In genomic region chr6:160141001-160141726, GRCh38 we compare ENCODE assay signal across 15 cellular contexts. TPM values are rescaled to one million over a fixed set of nuclear protein-coding genes. Genes with fewer than 3 reads are reported as not detected.
DNase-seq lines count a peak whose midpoint lies in the region; ATAC-seq, FAIRE-seq and TF ChIP-seq lines count a peak whose summit lies in the region.
"Had no signal": no experiment of that assay in that cellular context is flagged by ENCODE, and none has a peak within 500 bp of the region (broad histone marks: within the 10 kb centered on the region; RNA-seq: fewer than 3 reads in every experiment).

No MANE protein-coding gene starts in this region.

- H3K27me3 ChIP-seq in muscle layer of colon (ENCODE audit: control insufficient read depth in 1 of 2, insufficient read depth in 2 of 2, low read length in 2 of 2) (no peaks in the 10 kb centered on the region), lower lobe of right lung (ENCODE audit: low read depth) (no peaks in the 10 kb centered on the region)
- H3K27me3 ChIP-seq: BLaER1 treated with 17β-estradiol and CSF1 and Interleukin-3, amounts not matched to agents 10 nM and 100 nM; colonic mucosa had no signal

- no peak overlapping the region for H3K27ac Mint-ChIP-seq in activated naive CD4-positive, alpha-beta T cell treated with anti-CD3 and anti-CD28 coated beads, Interleukin-2, amount 50 U/mL, for 72 hours
- H3K27ac Mint-ChIP-seq: natural killer cell had no signal

- H3K9me3 ChIP-seq in A549, result no peaks in the 10 kb centered on the region
- H3K9me3 ChIP-seq in muscle layer of colon (ENCODE audit: low read length), result no peaks in the 10 kb centered on the region
- no peaks in the 10 kb centered on the region for H3K9me3 ChIP-seq in lower lobe of right lung
- H3K9me3 ChIP-seq: colonic mucosa had no signal

- DNase-seq in A549 (ENCODE audit: low read depth in 1 of 2, low spot score in 1 of 2) (no peak), HS-27A (ENCODE audit: low read depth) (peak; percentile 12), choroid plexus epithelial cell (ENCODE audit: low read depth) (peak; percentile 72), lower lobe of right lung (no peak), NCI-H1436 (lab: John Stamatoyannopoulos, UW) (no peak)
- DNase-seq in activated naive CD4-positive, alpha-beta T cell treated with anti-CD3 and anti-CD28 coated beads, Interleukin-2, amount 50 U/mL, for 72 hours (ENCODE audit: low spot score in 2 of 2), result no peak
- DNase-seq in stimulated activated CD4-positive, alpha-beta T cell treated with anti-CD3 and anti-CD28 coated beads, Interleukin-4, amount 100 ng/mL, for 24 hours, result no peak
- DNase-seq: activated T-cell treated with anti-CD3 and anti-CD28 coated beads for 4 hours; colonic mucosa; natural killer cell; NCI-H2029; stimulated activated CD4-positive, alpha-beta T cell treated with anti-CD3 and anti-CD28 coated beads, Interleukin-4, amount 100 ng/mL, for 4 hours had no signal

- H3K4me1 ChIP-seq in A549, result peaks cover 51% of the 10 kb centered on the region
- H3K4me1 ChIP-seq in muscle layer of colon (ENCODE audit: insufficient read depth, low read length), result peaks cover 42% of the 10 kb centered on the region
- H3K4me1 ChIP-seq in lower lobe of right lung, result no peaks in the 10 kb centered on the region
- H3K4me1 ChIP-seq: BLaER1 treated with 17β-estradiol and CSF1 and Interleukin-3, amounts not matched to agents 10 nM and 100 nM; colonic mucosa had no signal

- H3K36me3 Mint-ChIP-seq in activated naive CD4-positive, alpha-beta T cell treated with anti-CD3 and anti-CD28 coated beads, Interleukin-2, amount 50 U/mL, for 72 hours, result no peaks in the 10 kb centered on the region

- intact Hi-C loops in lower lobe of right lung (cut with DNase I), result no loop called here

- 52% methylated on average over 5 of the region's 5 CpGs for WGBS in A549 (ENCODE audit: missing lambda C conversion rate)

- no peak overlapping the region for H3K9ac ChIP-seq in muscle layer of colon (ENCODE audit: low read length)
- H3K9ac ChIP-seq: BLaER1 treated with 17β-estradiol and CSF1 and Interleukin-3, amounts not matched to agents 10 nM and 100 nM had no signal

- TF ChIP-seq POLR2A in A549 (IDR thresholded peaks at IDR 0.05; ENCODE audit: low read length), result no peak

- ATAC-seq in A549 (peak in 1 of 2 experiments; percentile 34; a peak in 1 of 6 replicates), lower lobe of right lung (no peak)
- ATAC-seq in activated naive CD4-positive, alpha-beta T cell treated with anti-CD3 and anti-CD28 coated beads, Interleukin-2, amount 50 U/mL, for 72 hours, result no peak
- ATAC-seq: natural killer cell had no signal

- TF ChIP-seq RAD21 in A549 (conservative IDR thresholded peaks at IDR 0.05 in 1 of 2, IDR thresholded peaks at IDR 0.05 in 1 of 2), result no peak

- no peak for FAIRE-seq in A549 (lab: Jason Lieb, UNC)

- peak overlapping the region; percentile 36 for H3K4me2 ChIP-seq in A549
- H3K4me2 ChIP-seq: BLaER1 treated with 17β-estradiol and CSF1 and Interleukin-3, amounts not matched to agents 10 nM and 100 nM had no signal

- H3K9me3 Mint-ChIP-seq in activated naive CD4-positive, alpha-beta T cell treated with anti-CD3 and anti-CD28 coated beads, Interleukin-2, amount 50 U/mL, for 72 hours, result peaks cover 0 to 9% of the 10 kb centered on the region in 2 donors
- H3K9me3 Mint-ChIP-seq: natural killer cell had no signal

- TF ChIP-seq EP300 in A549 (IDR thresholded peaks at IDR 0.05), result no peak

- CTCF ChIA-PET in A549 (lab: Yijun Ruan, JAX), result interaction anchor here (0.8 to 2.5 kb wide), 5 partner anchors 53 to 379 kb away, joined by 3 to 11 read pairs (median 3); no protein-coding TSS in a partner anchor

- H3K36me3 ChIP-seq in muscle layer of colon (ENCODE audit: insufficient read depth, low read length) (no peaks in the 10 kb centered on the region), lower lobe of right lung (no peaks in the 10 kb centered on the region)
- H3K36me3 ChIP-seq: BLaER1 treated with 17β-estradiol and CSF1 and Interleukin-3, amounts not matched to agents 10 nM and 100 nM; colonic mucosa had no signal

- TF ChIP-seq CTCF in A549 (IDR thresholded peaks at IDR 0.05) (no peak), choroid plexus epithelial cell (conservative IDR thresholded peaks at IDR 0.05; ENCODE audit: low read depth, low read length) (no peak), lower lobe of right lung (IDR thresholded peaks at IDR 0.05) (no peak)

- H3K27ac ChIP-seq in A549, result peak overlapping the region; percentile 75 to 87
- peak overlapping the region; percentile 81 for H3K27ac ChIP-seq in muscle layer of colon (ENCODE audit: low read depth, low read length)
- no peak overlapping the region for H3K27ac ChIP-seq in lower lobe of right lung
- H3K27ac ChIP-seq: BLaER1 treated with 17β-estradiol and CSF1 and Interleukin-3, amounts not matched to agents 10 nM and 100 nM; colonic mucosa had no signal

- POLR2A ChIA-PET in A549 (lab: Yijun Ruan, JAX), result no interaction called here

- H3K4me3 ChIP-seq in A549 (no peak overlapping the region), choroid plexus epithelial cell (ENCODE audit: low read depth, low read length) (no peak overlapping the region), muscle layer of colon (ENCODE audit: low read depth in 1 of 2, low read length in 2 of 2) (no peak overlapping the region), lower lobe of right lung (no peak overlapping the region)
- H3K4me3 ChIP-seq: BLaER1 treated with 17β-estradiol and CSF1 and Interleukin-3, amounts not matched to agents 10 nM and 100 nM; colonic mucosa had no signal

TF ChIP-seq in A549, 52 proteins besides CTCF, POLR2A, EP300 and RAD21:
- TF ChIP-seq ZFP36 (IDR thresholded peaks at IDR 0.05; ENCODE audit: borderline replicate concordance, partially characterized antibody) (no peak), ZSCAN20 (CRISPR knock-in tag; IDR thresholded peaks at IDR 0.05) (no peak), MAFK (IDR thresholded peaks at IDR 0.05; ENCODE audit: partially characterized antibody) (no peak)

RNA-seq across cellular contexts. Expression of gene SLC22A1, which starts 19.5 kb away (rescaled TPM):
- polyA plus RNA-seq in A549 (2011; rRNA removed), result 0.87 and 2.1 TPM in 2 replicates
- 0.79 and 0.93 TPM in 2 replicates for polyA plus RNA-seq in A549 (2012; cell fraction: cytosol; rRNA removed)
- 1.2 and 1.3 TPM in 2 replicates for polyA plus RNA-seq in A549 (2012; cell fraction: nucleus; rRNA removed)
- polyA plus RNA-seq in A549 (2017; fragmentation: RNase III; extraction: RNeasy Plus Mini Kit Qiagen cat#74134 plus additional on column Dnase treatment), result 1.6 to 2.1 TPM (median 1.7 TPM) in 3 replicates
- 0.44 and 2.1 TPM in 2 replicates for polyA minus RNA-seq in A549 (2011; rRNA and poly(A)+ RNA removed)
- total RNA-seq in lower lobe of right lung, result 2.6 TPM
- total RNA-seq in activated naive CD4-positive, alpha-beta T cell treated with anti-CD3 and anti-CD28 coated beads, Interleukin-2, amount 50 U/mL, for 72 hours, result 1 to 10 TPM in 1 of 2 donors, not detected in 1; 1.2 TPM
- total RNA-seq: temporal lobe had no signal

Comparison
In these comparisons a context has a peak if more than half of its experiments do, and no peak if none do; other contexts are left out.
1. DNase-seq: peak in HS-27A (single experiment) and choroid plexus epithelial cell (single experiment); none in A549 (0 of 2), lower lobe of right lung (single experiment), activated naive CD4-positive, alpha-beta T cell treated with anti-CD3 and anti-CD28 coated beads, Interleukin-2, amount 50 U/mL, for 72 hours (0 of 2), stimulated activated CD4-positive, alpha-beta T cell treated with anti-CD3 and anti-CD28 coated beads, Interleukin-4, amount 100 ng/mL, for 24 hours (single experiment) and NCI-H1436 (single experiment).